8 cellular contexts compared by ENCODE assay signal in the genomic region with DNA sequence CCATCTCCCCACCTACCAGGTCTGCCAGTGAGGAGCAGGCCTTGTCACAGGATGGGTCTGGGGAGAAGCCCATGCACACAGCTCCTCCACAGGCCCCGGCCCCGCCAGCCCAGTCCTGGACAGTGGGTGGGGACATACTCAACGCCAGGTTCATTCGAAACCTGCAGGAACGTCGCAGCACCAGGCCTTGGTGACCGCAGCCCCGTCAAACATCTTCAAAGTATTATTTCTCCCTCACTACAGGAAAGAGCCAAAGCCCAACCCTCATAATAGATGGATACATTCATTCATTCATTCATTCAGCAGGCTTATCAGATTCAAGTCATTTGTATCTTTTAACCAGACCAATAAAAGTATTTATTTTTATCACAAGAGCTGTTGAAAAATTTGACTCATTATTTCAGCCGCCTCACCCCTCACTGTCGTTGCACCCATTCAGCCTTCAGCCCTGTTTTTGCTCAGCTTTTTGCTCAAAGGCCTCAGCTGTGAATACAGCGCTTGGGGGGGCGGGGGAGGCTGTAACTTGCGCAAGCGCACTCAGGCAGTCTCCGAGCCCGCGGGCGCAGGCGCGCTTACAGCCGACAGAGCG. TPM values are rescaled to one million over a fixed set of nuclear protein-coding genes. Genes with fewer than 3 reads are reported as not detected.
DNase-seq lines count a peak whose midpoint lies in the region; ATAC-seq and TF ChIP-seq lines count a peak whose summit lies in the region.

No MANE protein-coding gene starts in this region.

- 19% methylated on average over 22 of the region's 22 CpGs for WGBS in smooth muscle cell (ENCODE audit: low lambda C conversion rate)

- H3K4me3 ChIP-seq in astrocyte of the spinal cord (ENCODE audit: low read depth, low read length) (peak overlapping the region; percentile 82), smooth muscle cell (peak overlapping the region; percentile 93)

- H3K79me2 ChIP-seq in smooth muscle cell (ENCODE audit: low read depth), result no peaks in the 10 kb centered on the region

- no peaks in the 10 kb centered on the region for H3K9me3 ChIP-seq in smooth muscle cell (replicated peaks; ENCODE audit: low read depth)

- no peak overlapping the region for H2AFZ ChIP-seq in smooth muscle cell (ENCODE audit: low read depth)

- peak overlapping the region; percentile 96 for H3K4me2 ChIP-seq in smooth muscle cell

- ATAC-seq in GM19395 (IDR thresholded peaks at IDR 0.05; ENCODE audit: unreplicated experiment), result no peak

- H3K27ac ChIP-seq in smooth muscle cell (ENCODE audit: low read depth), result peak overlapping the region; percentile 44

- in situ Hi-C loops in astrocyte of the spinal cord (cut with HindIII; ENCODE audit: low sequenced_read_pairs), result no loop called here

- H3K9ac ChIP-seq in smooth muscle cell (ENCODE audit: low read depth), result no peak overlapping the region

- no peaks in the 10 kb centered on the region for H3K27me3 ChIP-seq in smooth muscle cell (ENCODE audit: low read depth)

- H3K36me3 ChIP-seq in smooth muscle cell (ENCODE audit: low read depth), result peaks cover under 1% of the 10 kb centered on the region

- peaks cover 7% of the 10 kb centered on the region for H3K4me1 ChIP-seq in smooth muscle cell (ENCODE audit: low read depth)

- no peaks in the 10 kb centered on the region for H3F3A ChIP-seq in smooth muscle cell (ENCODE audit: low read depth)

- TF ChIP-seq CTCF in astrocyte of the spinal cord (IDR thresholded peaks at IDR 0.05; ENCODE audit: low read depth, low read length) (no peak), smooth muscle cell (IDR thresholded peaks at IDR 0.05; ENCODE audit: borderline replicate concordance, insufficient read depth, poor library complexity, severe bottlenecking) (no peak)

- no peaks in the 10 kb centered on the region for H4K20me1 ChIP-seq in smooth muscle cell (ENCODE audit: low read depth)

- peak; percentile 84 for DNase-seq in activated CD4-positive, CD25-positive, alpha-beta regulatory T cell treated with anti-CD3 and anti-CD28 coated beads, Interleukin-2, amount 50 U/mL, for 16 hours (ENCODE audit: low read depth, low spot score)
- no peak for DNase-seq in activated CD4-positive, CD25-positive, alpha-beta regulatory T cell treated with anti-CD3 and anti-CD28 coated beads, Interleukin-2, amount 50 U/mL, for 72 hours
- DNase-seq in OCI-M2 (lab: John Stamatoyannopoulos, UW; ENCODE audit: unreplicated experiment), result peak; percentile 59
- no peak for DNase-seq in astrocyte of the spinal cord (ENCODE audit: low read depth, low spot score)
- peak; percentile 36 for DNase-seq in iPS-NIHi11 (ENCODE audit: low spot score)
- DNase-seq in smooth muscle cell (lab: John Stamatoyannopoulos, UW; ENCODE audit: unreplicated experiment), result no peak
- DNase-seq in GM19238 (ENCODE audit: insufficient read length, low spot score), result no peak

RNA-seq across cellular contexts. Expression of a gene that starts 0.4 kb away (rescaled TPM):
- 1.8 and 4.3 TPM in 2 replicates for total RNA-seq in smooth muscle cell
- polyA plus RNA-seq in smooth muscle cell, result 5.3 and 8.8 TPM in 2 replicates

RNA-seq across cellular contexts. Expression of a gene that starts 19.9 kb away (rescaled TPM):
- 8.5 and 9.4 TPM in 2 replicates for total RNA-seq in smooth muscle cell
- polyA plus RNA-seq in smooth muscle cell, result 16.5 and 18.8 TPM in 2 replicates

RNA-seq across cellular contexts. Expression of a gene that starts 26.3 kb away (rescaled TPM):
- 12.4 and 16.0 TPM in 2 replicates for total RNA-seq in smooth muscle cell
- 23.5 and 29.0 TPM in 2 replicates for polyA plus RNA-seq in smooth muscle cell

RNA-seq across cellular contexts. Expression of a gene that starts 28.9 kb away (rescaled TPM):
- total RNA-seq in smooth muscle cell, result 38.7 and 53.2 TPM in 2 replicates
- polyA plus RNA-seq in smooth muscle cell, result 70.0 and 88.6 TPM in 2 replicates

RNA-seq across cellular contexts. Expression of a gene that starts 29.5 kb away (rescaled TPM):
- 42.1 and 65.1 TPM in 2 replicates for total RNA-seq in smooth muscle cell
- 36.1 and 50.2 TPM in 2 replicates for polyA plus RNA-seq in smooth muscle cell

Comparison
In these comparisons a context has a peak if more than half of its experiments do, and no peak if none do; other contexts are left out.
1. DNase-seq: peak in activated CD4-positive, CD25-positive, alpha-beta regulatory T cell treated with anti-CD3 and anti-CD28 coated beads, Interleukin-2, amount 50 U/mL, for 16 hours (single experiment), OCI-M2 (single experiment) and iPS-NIHi11 (single experiment); none in activated CD4-positive, CD25-positive, alpha-beta regulatory T cell treated with anti-CD3 and anti-CD28 coated beads, Interleukin-2, amount 50 U/mL, for 72 hours (single experiment), astrocyte of the spinal cord (single experiment), smooth muscle cell (single experiment) and GM19238 (single experiment).